In genomic region chr3:124845406-124845805, GRCh38 we compare ENCODE assay signal across 9 cellular contexts. TPM values are rescaled to one million over a fixed set of nuclear protein-coding genes. Genes with fewer than 3 reads are reported as not detected.
DNase-seq lines count a peak whose midpoint lies in the region; ATAC-seq, FAIRE-seq and TF ChIP-seq lines count a peak whose summit lies in the region.
"Had no signal": no experiment of that assay in that cellular context is flagged by ENCODE, and none has a peak within 500 bp of the region (broad histone marks: within the 10 kb centered on the region; RNA-seq: fewer than 3 reads in every experiment).

No MANE protein-coding gene starts in this region.

- H3K4me3 ChIP-seq in A549: no peak overlapping the region
- H3K4me3 ChIP-seq in PC-9: no peak overlapping the region

- peak overlapping the region; percentile 21 to 90 (median 66) for H3K27ac Mint-ChIP-seq in nephron
- H3K27ac Mint-ChIP-seq in stimulated activated naive CD8-positive, alpha-beta T cell treated with anti-CD3 and anti-CD28 coated beads, Interleukin-15, amount 100 ng/mL, for 72 hours: no peak overlapping the region
- H3K27ac Mint-ChIP-seq: T-helper 1 cell treated with Interleukin-12 subunit alpha and Interleukin-12 subunit beta and Interleukin-4 antibody, amounts not matched to agents 30 μg/mL and 1 μg/mL, for 36 hours had no signal

- H3K9me2 ChIP-seq in PC-9 (ENCODE audit: insufficient read depth): no peaks in the 10 kb centered on the region

- H3K4me1 ChIP-seq in A549: peaks cover 75% of the 10 kb centered on the region
- peaks cover 27% of the 10 kb centered on the region for H3K4me1 ChIP-seq in PC-9 (replicated peaks; ENCODE audit: insufficient read depth)

- DNase-seq in A549 (ENCODE audit: low read depth in 1 of 2, low spot score in 1 of 2) (peak in 1 of 2 experiments; percentile 76), PC-9 (peak; percentile 76 to 88), NAMALWA (ENCODE audit: low spot score) (no peak)
- no peak for DNase-seq in stimulated activated naive CD8-positive, alpha-beta T cell treated with anti-CD3 and anti-CD28 coated beads, Interleukin-15, amount 100 ng/mL, for 72 hours

- no peak overlapping the region for H2AFZ ChIP-seq in PC-9

- H3K9me3 Mint-ChIP-seq in nephron: no peaks in the 10 kb centered on the region
- H3K9me3 Mint-ChIP-seq in stimulated activated naive CD8-positive, alpha-beta T cell treated with anti-CD3 and anti-CD28 coated beads, Interleukin-15, amount 100 ng/mL, for 72 hours: no peaks in the 10 kb centered on the region
- H3K9me3 Mint-ChIP-seq: T-helper 1 cell treated with Interleukin-12 subunit alpha and Interleukin-12 subunit beta and Interleukin-4 antibody, amounts not matched to agents 30 μg/mL and 1 μg/mL, for 36 hours had no signal

- WGBS in A549 (ENCODE audit: missing lambda C conversion rate): 32% methylated on average over 5 of the region's 5 CpGs

- TF ChIP-seq CTCF in A549 (IDR thresholded peaks at IDR 0.05) (no peak), PC-9 (conservative IDR thresholded peaks at IDR 0.05) (no peak), nephron (IDR thresholded peaks at IDR 0.05; ENCODE audit: unreplicated experiment in 3 of 3) (no peak)

- intact Hi-C loops in PC-9 (cut with micrococcal nuclease; ENCODE audit: unreplicated experiment): loop anchor here (1.0 to 2.0 kb wide), 2 partner anchors 8 to 15 kb away; no protein-coding TSS in a partner anchor

- peaks cover 29% of the 10 kb centered on the region for H3K36me3 ChIP-seq in PC-9 (ENCODE audit: low read depth)

- H3K79me2 ChIP-seq in PC-9 (ENCODE audit: low read depth): peaks cover 30% of the 10 kb centered on the region

- H3K36me3 Mint-ChIP-seq in nephron (ENCODE audit: low read depth): peaks cover 40% of the 10 kb centered on the region

- H3K4me1 Mint-ChIP-seq in nephron: peaks cover 24% of the 10 kb centered on the region
- no peaks in the 10 kb centered on the region for H3K4me1 Mint-ChIP-seq in stimulated activated naive CD8-positive, alpha-beta T cell treated with anti-CD3 and anti-CD28 coated beads, Interleukin-15, amount 100 ng/mL, for 72 hours

- H3K4me3 Mint-ChIP-seq in nephron: no peak overlapping the region
- no peak overlapping the region for H3K4me3 Mint-ChIP-seq in stimulated activated naive CD8-positive, alpha-beta T cell treated with anti-CD3 and anti-CD28 coated beads, Interleukin-15, amount 100 ng/mL, for 72 hours
- H3K4me3 Mint-ChIP-seq: T-helper 1 cell treated with Interleukin-12 subunit alpha and Interleukin-12 subunit beta and Interleukin-4 antibody, amounts not matched to agents 30 μg/mL and 1 μg/mL, for 36 hours had no signal

- H3K9me3 ChIP-seq in A549: no peaks in the 10 kb centered on the region
- no peaks in the 10 kb centered on the region for H3K9me3 ChIP-seq in PC-9 (ENCODE audit: insufficient read depth, low read depth)

- H4K20me1 ChIP-seq in PC-9 (ENCODE audit: insufficient read depth): no peaks in the 10 kb centered on the region

- FAIRE-seq in A549 (lab: Jason Lieb, UNC): peak; percentile 49

- no TSS peak for BruUV-seq in PC-9 (replicated peaks; lab: Mats Ljungman, UMichigan)

- TF ChIP-seq EP300 in A549 (IDR thresholded peaks at IDR 0.05): no peak

- POLR2A ChIA-PET in A549 (lab: Yijun Ruan, JAX) (interaction anchor here (1.2 to 1.8 kb wide), 6 partner anchors 10 to 41 kb away, joined by 3 to 10 read pairs (median 5); partner anchors contain the start of gene ITGB5), PC-9 (lab: Charles Lee; ENCODE audit: unreplicated experiment) (interaction anchor here (0.6 to 0.9 kb wide), 7 partner anchors 10 to 46 kb away, joined by 3 to 14 read pairs (median 5); no protein-coding TSS in a partner anchor)

- H3K4me2 ChIP-seq in A549 (peak overlapping the region; percentile 51), PC-9 (peak overlapping the region; percentile 47)

- no peak for TF ChIP-seq RAD21 in A549 (conservative IDR thresholded peaks at IDR 0.05 in 1 of 2, IDR thresholded peaks at IDR 0.05 in 1 of 2)

- peaks cover 38% of the 10 kb centered on the region for H3F3A ChIP-seq in PC-9 (ENCODE audit: insufficient read depth, low read depth)

- ATAC-seq in A549 (peak; percentile 74 to 83), esophagus mucosa (peak; percentile 92), HG02938 (IDR thresholded peaks at IDR 0.05; ENCODE audit: unreplicated experiment) (no peak), GM18858 (IDR thresholded peaks at IDR 0.05; ENCODE audit: unreplicated experiment) (no peak)
- no peak for ATAC-seq in stimulated activated naive CD8-positive, alpha-beta T cell treated with anti-CD3 and anti-CD28 coated beads, Interleukin-15, amount 100 ng/mL, for 72 hours

- H3K27me3 ChIP-seq in PC-9 (ENCODE audit: insufficient read depth, low read depth): no peaks in the 10 kb centered on the region

- H3K27ac ChIP-seq in A549: peak overlapping the region; percentile 71 to 86
- H3K27ac ChIP-seq in PC-9: peak overlapping the region; percentile 69

- H3K27me3 Mint-ChIP-seq in nephron (ENCODE audit: low read depth): no peaks in the 10 kb centered on the region
- peaks cover 8% of the 10 kb centered on the region for H3K27me3 Mint-ChIP-seq in stimulated activated naive CD8-positive, alpha-beta T cell treated with anti-CD3 and anti-CD28 coated beads, Interleukin-15, amount 100 ng/mL, for 72 hours

- CTCF ChIA-PET in A549 (lab: Yijun Ruan, JAX): interaction anchor here (0.5 to 4.5 kb wide), 15 partner anchors 8 to 241 kb away, joined by 3 to 20 read pairs (median 4); no protein-coding TSS in a partner anchor
- CTCF ChIA-PET in PC-9 (lab: Charles Lee): interaction anchor here (1.9 kb wide), 1 partner anchor 58 kb away, joined by 11 read pairs; no protein-coding TSS in a partner anchor

- no peak for TF ChIP-seq POLR2A in A549 (IDR thresholded peaks at IDR 0.05; ENCODE audit: low read length)

TF ChIP-seq in A549, 52 proteins besides CTCF, POLR2A, EP300 and RAD21:
- TF ChIP-seq FOSL2 (IDR thresholded peaks at IDR 0.05): no peak
- TF ChIP-seq FOSL2 (CRISPR knock-in tag; IDR thresholded peaks at IDR 0.05): 0 out of 2 replicates have a peak, but pooled peaks have one; percentile 3
- TF ChIP-seq MYC (IDR thresholded peaks at IDR 0.05; ENCODE audit: borderline replicate concordance, low read length): no peak

RNA-seq across cellular contexts. Expression of gene ITGB5, which starts 41.8 kb away (rescaled TPM):
- polyA plus RNA-seq in A549 (2011; rRNA removed): 260 and 476 TPM in 2 replicates
- polyA plus RNA-seq in A549 (2012; cell fraction: cytosol; rRNA removed): 393 and 412 TPM in 2 replicates
- 508 and 526 TPM in 2 replicates for polyA plus RNA-seq in A549 (2012; cell fraction: nucleus; rRNA removed)
- 174 to 209 TPM (median 201 TPM) in 3 replicates for polyA plus RNA-seq in A549 (2017; fragmentation: RNase III; extraction: RNeasy Plus Mini Kit Qiagen cat#74134 plus additional on column Dnase treatment)
- polyA minus RNA-seq in A549 (2011; rRNA and poly(A)+ RNA removed): 629 and 645 TPM in 2 replicates
- total RNA-seq in PC-9 (2021): 226 and 287 TPM in 2 replicates
- total RNA-seq in esophagus mucosa: 83.0 TPM

Comparison
In these comparisons a context has a peak if more than half of its experiments do, and no peak if none do; other contexts are left out.
1. ATAC-seq: peak in A549 (2 of 2) and esophagus mucosa (single experiment); none in stimulated activated naive CD8-positive, alpha-beta T cell treated with anti-CD3 and anti-CD28 coated beads, Interleukin-15, amount 100 ng/mL, for 72 hours (single experiment), HG02938 (single experiment) and GM18858 (single experiment).
2. DNase-seq: peak in PC-9 (2 of 2); none in NAMALWA (single experiment) and stimulated activated naive CD8-positive, alpha-beta T cell treated with anti-CD3 and anti-CD28 coated beads, Interleukin-15, amount 100 ng/mL, for 72 hours (0 of 2).
3. H3K27ac Mint-ChIP-seq: peak in nephron (3 of 3); none in stimulated activated naive CD8-positive, alpha-beta T cell treated with anti-CD3 and anti-CD28 coated beads, Interleukin-15, amount 100 ng/mL, for 72 hours (0 of 2).